1 cellular context compared by ENCODE assay signal in the genomic region with DNA sequence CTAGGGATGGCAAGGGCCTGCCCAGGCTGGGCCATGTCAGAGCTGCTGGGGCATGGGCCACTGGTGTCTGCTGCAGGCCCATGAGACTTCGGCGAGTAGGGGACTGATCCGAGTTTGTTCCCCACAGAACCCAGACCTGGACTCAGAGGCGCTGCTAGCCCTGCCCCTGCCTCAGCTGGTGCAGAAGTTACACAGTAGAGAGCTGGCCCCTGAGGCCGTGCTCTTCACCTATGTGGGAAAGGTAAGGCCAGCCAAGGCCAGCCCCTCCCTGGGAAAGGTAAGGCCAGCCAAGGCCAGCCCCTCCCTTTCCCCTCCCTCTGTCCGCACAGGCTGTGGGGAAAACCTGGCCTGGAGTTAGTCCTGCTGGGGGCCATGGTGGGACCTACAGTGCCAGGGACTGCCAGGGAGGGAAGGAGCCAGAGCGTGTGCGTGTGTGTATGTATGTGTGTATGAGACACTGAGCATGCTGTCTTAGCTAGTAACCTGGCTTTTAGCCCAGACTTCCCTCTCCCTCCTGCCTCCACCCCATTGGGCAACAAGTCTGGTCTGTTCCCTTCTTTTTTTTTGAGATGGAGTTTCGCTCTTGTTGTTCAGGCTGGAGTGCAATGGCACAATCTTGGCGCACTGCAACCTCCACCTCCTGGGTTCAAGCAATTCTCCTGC.
TF ChIP-seq lines count a peak whose summit lies in the region.

No MANE protein-coding gene starts in this region.

TF ChIP-seq in HepG2, 621 proteins besides CTCF, POLR2A, EP300 and RAD21 (continued from another document and continues in another):
- TF ChIP-seq, protein P1, sequence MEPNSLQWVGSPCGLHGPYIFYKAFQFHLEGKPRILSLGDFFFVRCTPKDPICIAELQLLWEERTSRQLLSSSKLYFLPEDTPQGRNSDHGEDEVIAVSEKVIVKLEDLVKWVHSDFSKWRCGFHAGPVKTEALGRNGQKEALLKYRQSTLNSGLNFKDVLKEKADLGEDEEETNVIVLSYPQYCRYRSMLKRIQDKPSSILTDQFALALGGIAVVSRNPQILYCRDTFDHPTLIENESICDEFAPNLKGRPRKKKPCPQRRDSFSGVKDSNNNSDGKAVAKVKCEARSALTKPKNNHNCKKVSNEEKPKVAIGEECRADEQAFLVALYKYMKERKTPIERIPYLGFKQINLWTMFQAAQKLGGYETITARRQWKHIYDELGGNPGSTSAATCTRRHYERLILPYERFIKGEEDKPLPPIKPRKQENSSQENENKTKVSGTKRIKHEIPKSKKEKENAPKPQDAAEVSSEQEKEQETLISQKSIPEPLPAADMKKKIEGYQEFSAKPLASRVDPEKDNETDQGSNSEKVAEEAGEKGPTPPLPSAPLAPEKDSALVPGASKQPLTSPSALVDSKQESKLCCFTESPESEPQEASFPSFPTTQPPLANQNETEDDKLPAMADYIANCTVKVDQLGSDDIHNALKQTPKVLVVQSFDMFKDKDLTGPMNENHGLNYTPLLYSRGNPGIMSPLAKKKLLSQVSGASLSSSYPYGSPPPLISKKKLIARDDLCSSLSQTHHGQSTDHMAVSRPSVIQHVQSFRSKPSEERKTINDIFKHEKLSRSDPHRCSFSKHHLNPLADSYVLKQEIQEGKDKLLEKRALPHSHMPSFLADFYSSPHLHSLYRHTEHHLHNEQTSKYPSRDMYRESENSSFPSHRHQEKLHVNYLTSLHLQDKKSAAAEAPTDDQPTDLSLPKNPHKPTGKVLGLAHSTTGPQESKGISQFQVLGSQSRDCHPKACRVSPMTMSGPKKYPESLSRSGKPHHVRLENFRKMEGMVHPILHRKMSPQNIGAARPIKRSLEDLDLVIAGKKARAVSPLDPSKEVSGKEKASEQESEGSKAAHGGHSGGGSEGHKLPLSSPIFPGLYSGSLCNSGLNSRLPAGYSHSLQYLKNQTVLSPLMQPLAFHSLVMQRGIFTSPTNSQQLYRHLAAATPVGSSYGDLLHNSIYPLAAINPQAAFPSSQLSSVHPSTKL (CRISPR knock-in tag; IDR thresholded peaks at IDR 0.05), result 0 out of 2 replicates have a peak, but pooled peaks have one; percentile 36
- no peak for TF ChIP-seq ZSCAN29 (CRISPR knock-in tag; conservative IDR thresholded peaks at IDR 0.05)
- 0 out of 2 replicates have a peak, but pooled peaks have one; percentile 37 for TF ChIP-seq ZSCAN21 (CRISPR knock-in tag; IDR thresholded peaks at IDR 0.05; ENCODE audit: borderline replicate concordance)
- TF ChIP-seq ZNF792 (CRISPR knock-in tag; IDR thresholded peaks at IDR 0.05), result peak; percentile 59; the same call in 1 of the 2 replicates
- TF ChIP-seq, protein P2, sequence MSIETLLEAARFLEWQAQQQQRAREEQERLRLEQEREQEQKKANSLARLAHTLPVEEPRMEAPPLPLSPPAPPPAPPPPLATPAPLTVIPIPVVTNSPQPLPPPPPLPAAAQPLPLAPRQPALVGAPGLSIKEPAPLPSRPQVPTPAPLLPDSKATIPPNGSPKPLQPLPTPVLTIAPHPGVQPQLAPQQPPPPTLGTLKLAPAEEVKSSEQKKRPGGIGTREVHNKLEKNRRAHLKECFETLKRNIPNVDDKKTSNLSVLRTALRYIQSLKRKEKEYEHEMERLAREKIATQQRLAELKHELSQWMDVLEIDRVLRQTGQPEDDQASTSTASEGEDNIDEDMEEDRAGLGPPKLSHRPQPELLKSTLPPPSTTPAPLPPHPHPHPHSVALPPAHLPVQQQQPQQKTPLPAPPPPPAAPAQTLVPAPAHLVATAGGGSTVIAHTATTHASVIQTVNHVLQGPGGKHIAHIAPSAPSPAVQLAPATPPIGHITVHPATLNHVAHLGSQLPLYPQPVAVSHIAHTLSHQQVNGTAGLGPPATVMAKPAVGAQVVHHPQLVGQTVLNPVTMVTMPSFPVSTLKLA (IDR thresholded peaks at IDR 0.05), result no peak
- peak; percentile 26; the same call in 1 of the 2 replicates for TF ChIP-seq SOX5 (CRISPR knock-in tag; IDR thresholded peaks at IDR 0.05; ENCODE audit: borderline replicate concordance)
- TF ChIP-seq KMT2A (CRISPR knock-in tag; IDR thresholded peaks at IDR 0.05), result 0 out of 2 replicates have a peak, but pooled peaks have one; percentile 41
- no peak for TF ChIP-seq RBM22 (optimal IDR thresholded peaks at IDR 0.05; ENCODE audit: low read length)
- peak; percentile 30; the same call in 1 of the 2 replicates for TF ChIP-seq EEA1 (CRISPR knock-in tag; IDR thresholded peaks at IDR 0.05; ENCODE audit: borderline replicate concordance)
- TF ChIP-seq ZFAT (CRISPR knock-in tag; conservative IDR thresholded peaks at IDR 0.05), result no peak
- peak; percentile 62 for TF ChIP-seq THAP11 (CRISPR knock-in tag; IDR thresholded peaks at IDR 0.05)
- TF ChIP-seq ZMYM3 (CRISPR knock-in tag; IDR thresholded peaks at IDR 0.05), result 0 out of 2 replicates have a peak, but pooled peaks have one; percentile 22
- no peak for TF ChIP-seq ZBTB3 (CRISPR knock-in tag; IDR thresholded peaks at IDR 0.05; ENCODE audit: borderline replicate concordance, low read depth)
- peak; percentile 49; the same call in 1 of the 2 replicates for TF ChIP-seq ZNF501 (CRISPR knock-in tag; IDR thresholded peaks at IDR 0.05)
- TF ChIP-seq SYNCRIP (IDR thresholded peaks at IDR 0.05; ENCODE audit: insufficient read depth, low read depth, low read length), result no peak
- no peak; the same call in 1 of the 2 replicates for TF ChIP-seq ZNF552 (CRISPR knock-in tag; IDR thresholded peaks at IDR 0.05; ENCODE audit: borderline replicate concordance)
- peak; percentile 70 for TF ChIP-seq SALL1 (CRISPR knock-in tag; IDR thresholded peaks at IDR 0.05)
- peak; percentile 70 for TF ChIP-seq SAP130 (CRISPR knock-in tag; IDR thresholded peaks at IDR 0.05; ENCODE audit: low read depth)
- TF ChIP-seq CBFB (CRISPR knock-in tag; IDR thresholded peaks at IDR 0.05), result peak; percentile 63; the same call in 1 of the 2 replicates
- 0 out of 2 replicates have a peak, but pooled peaks have one; percentile 32 for TF ChIP-seq ZNF230 (CRISPR knock-in tag; IDR thresholded peaks at IDR 0.05)
- no peak for TF ChIP-seq MXI1 (IDR thresholded peaks at IDR 0.05; ENCODE audit: borderline replicate concordance, low read depth, low read length)
- TF ChIP-seq, protein P3, sequence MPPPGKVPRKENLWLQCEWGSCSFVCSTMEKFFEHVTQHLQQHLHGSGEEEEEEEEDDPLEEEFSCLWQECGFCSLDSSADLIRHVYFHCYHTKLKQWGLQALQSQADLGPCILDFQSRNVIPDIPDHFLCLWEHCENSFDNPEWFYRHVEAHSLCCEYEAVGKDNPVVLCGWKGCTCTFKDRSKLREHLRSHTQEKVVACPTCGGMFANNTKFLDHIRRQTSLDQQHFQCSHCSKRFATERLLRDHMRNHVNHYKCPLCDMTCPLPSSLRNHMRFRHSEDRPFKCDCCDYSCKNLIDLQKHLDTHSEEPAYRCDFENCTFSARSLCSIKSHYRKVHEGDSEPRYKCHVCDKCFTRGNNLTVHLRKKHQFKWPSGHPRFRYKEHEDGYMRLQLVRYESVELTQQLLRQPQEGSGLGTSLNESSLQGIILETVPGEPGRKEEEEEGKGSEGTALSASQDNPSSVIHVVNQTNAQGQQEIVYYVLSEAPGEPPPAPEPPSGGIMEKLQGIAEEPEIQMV (CRISPR knock-in tag; IDR thresholded peaks at IDR 0.05; ENCODE audit: low read depth), result no peak
- TF ChIP-seq NR2F6 (IDR thresholded peaks at IDR 0.05), result no peak
- TF ChIP-seq NR2F6 (CRISPR knock-in tag; IDR thresholded peaks at IDR 0.05), result peak; percentile 47; the same call in 1 of the 2 replicates
- TF ChIP-seq, protein P4, sequence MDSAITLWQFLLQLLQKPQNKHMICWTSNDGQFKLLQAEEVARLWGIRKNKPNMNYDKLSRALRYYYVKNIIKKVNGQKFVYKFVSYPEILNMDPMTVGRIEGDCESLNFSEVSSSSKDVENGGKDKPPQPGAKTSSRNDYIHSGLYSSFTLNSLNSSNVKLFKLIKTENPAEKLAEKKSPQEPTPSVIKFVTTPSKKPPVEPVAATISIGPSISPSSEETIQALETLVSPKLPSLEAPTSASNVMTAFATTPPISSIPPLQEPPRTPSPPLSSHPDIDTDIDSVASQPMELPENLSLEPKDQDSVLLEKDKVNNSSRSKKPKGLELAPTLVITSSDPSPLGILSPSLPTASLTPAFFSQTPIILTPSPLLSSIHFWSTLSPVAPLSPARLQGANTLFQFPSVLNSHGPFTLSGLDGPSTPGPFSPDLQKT (CRISPR knock-in tag; IDR thresholded peaks at IDR 0.05; ENCODE audit: borderline replicate concordance), result no peak
- TF ChIP-seq, protein P5, sequence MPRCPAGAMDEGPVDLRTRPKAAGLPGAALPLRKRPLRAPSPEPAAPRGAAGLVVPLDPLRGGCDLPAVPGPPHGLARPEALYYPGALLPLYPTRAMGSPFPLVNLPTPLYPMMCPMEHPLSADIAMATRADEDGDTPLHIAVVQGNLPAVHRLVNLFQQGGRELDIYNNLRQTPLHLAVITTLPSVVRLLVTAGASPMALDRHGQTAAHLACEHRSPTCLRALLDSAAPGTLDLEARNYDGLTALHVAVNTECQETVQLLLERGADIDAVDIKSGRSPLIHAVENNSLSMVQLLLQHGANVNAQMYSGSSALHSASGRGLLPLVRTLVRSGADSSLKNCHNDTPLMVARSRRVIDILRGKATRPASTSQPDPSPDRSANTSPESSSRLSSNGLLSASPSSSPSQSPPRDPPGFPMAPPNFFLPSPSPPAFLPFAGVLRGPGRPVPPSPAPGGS (CRISPR knock-in tag; IDR thresholded peaks at IDR 0.05), result peak; percentile 28; the same call in 1 of the 2 replicates
- TF ChIP-seq, protein P6, sequence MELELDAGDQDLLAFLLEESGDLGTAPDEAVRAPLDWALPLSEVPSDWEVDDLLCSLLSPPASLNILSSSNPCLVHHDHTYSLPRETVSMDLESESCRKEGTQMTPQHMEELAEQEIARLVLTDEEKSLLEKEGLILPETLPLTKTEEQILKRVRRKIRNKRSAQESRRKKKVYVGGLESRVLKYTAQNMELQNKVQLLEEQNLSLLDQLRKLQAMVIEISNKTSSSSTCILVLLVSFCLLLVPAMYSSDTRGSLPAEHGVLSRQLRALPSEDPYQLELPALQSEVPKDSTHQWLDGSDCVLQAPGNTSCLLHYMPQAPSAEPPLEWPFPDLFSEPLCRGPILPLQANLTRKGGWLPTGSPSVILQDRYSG (CRISPR knock-in tag; IDR thresholded peaks at IDR 0.05), result no peak
- 0 out of 2 replicates have a peak, but pooled peaks have one; percentile 45 for TF ChIP-seq IRF2 (CRISPR knock-in tag; IDR thresholded peaks at IDR 0.05)
- TF ChIP-seq FOXA3 (CRISPR knock-in tag; IDR thresholded peaks at IDR 0.05), result 0 out of 2 replicates have a peak, but pooled peaks have one; percentile 8
- peak; percentile 81; the same call in 1 of the 2 replicates for TF ChIP-seq ZIK1 (CRISPR knock-in tag; IDR thresholded peaks at IDR 0.05; ENCODE audit: borderline replicate concordance, low read depth)
- TF ChIP-seq HNRNPUL1 (IDR thresholded peaks at IDR 0.05; ENCODE audit: low read depth, low read length), result no peak
- TF ChIP-seq, protein P7, sequence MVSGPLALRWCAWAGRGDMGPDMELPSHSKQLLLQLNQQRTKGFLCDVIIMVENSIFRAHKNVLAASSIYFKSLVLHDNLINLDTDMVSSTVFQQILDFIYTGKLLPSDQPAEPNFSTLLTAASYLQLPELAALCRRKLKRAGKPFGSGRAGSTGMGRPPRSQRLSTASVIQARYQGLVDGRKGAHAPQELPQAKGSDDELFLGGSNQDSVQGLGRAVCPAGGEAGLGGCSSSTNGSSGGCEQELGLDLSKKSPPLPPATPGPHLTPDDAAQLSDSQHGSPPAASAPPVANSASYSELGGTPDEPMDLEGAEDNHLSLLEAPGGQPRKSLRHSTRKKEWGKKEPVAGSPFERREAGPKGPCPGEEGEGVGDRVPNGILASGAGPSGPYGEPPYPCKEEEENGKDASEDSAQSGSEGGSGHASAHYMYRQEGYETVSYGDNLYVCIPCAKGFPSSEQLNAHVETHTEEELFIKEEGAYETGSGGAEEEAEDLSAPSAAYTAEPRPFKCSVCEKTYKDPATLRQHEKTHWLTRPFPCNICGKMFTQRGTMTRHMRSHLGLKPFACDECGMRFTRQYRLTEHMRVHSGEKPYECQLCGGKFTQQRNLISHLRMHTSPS (CRISPR knock-in tag; IDR thresholded peaks at IDR 0.05; ENCODE audit: low read depth), result peak; percentile 64; the same call in 1 of the 2 replicates
- TF ChIP-seq, protein P8, sequence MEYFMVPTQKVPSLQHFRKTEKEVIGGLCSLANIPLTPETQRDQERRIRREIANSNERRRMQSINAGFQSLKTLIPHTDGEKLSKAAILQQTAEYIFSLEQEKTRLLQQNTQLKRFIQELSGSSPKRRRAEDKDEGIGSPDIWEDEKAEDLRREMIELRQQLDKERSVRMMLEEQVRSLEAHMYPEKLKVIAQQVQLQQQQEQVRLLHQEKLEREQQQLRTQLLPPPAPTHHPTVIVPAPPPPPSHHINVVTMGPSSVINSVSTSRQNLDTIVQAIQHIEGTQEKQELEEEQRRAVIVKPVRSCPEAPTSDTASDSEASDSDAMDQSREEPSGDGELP (IDR thresholded peaks at IDR 0.05; ENCODE audit: borderline replicate concordance, low read depth), result peak; percentile 19; the same call in 1 of the 2 replicates
- TF ChIP-seq, protein P9, sequence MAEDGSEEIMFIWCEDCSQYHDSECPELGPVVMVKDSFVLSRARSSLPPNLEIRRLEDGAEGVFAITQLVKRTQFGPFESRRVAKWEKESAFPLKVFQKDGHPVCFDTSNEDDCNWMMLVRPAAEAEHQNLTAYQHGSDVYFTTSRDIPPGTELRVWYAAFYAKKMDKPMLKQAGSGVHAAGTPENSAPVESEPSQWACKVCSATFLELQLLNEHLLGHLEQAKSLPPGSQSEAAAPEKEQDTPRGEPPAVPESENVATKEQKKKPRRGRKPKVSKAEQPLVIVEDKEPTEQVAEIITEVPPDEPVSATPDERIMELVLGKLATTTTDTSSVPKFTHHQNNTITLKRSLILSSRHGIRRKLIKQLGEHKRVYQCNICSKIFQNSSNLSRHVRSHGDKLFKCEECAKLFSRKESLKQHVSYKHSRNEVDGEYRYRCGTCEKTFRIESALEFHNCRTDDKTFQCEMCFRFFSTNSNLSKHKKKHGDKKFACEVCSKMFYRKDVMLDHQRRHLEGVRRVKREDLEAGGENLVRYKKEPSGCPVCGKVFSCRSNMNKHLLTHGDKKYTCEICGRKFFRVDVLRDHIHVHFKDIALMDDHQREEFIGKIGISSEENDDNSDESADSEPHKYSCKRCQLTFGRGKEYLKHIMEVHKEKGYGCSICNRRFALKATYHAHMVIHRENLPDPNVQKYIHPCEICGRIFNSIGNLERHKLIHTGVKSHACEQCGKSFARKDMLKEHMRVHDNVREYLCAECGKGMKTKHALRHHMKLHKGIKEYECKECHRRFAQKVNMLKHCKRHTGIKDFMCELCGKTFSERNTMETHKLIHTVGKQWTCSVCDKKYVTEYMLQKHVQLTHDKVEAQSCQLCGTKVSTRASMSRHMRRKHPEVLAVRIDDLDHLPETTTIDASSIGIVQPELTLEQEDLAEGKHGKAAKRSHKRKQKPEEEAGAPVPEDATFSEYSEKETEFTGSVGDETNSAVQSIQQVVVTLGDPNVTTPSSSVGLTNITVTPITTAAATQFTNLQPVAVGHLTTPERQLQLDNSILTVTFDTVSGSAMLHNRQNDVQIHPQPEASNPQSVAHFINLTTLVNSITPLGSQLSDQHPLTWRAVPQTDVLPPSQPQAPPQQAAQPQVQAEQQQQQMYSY (CRISPR knock-in tag; IDR thresholded peaks at IDR 0.05), result peak; percentile 100
- TF ChIP-seq HOXA3 (CRISPR knock-in tag; IDR thresholded peaks at IDR 0.05), result peak; percentile 36; the same call in 1 of the 2 replicates
- peak; percentile 63; the same call in 1 of the 2 replicates for TF ChIP-seq ZFY (CRISPR knock-in tag; IDR thresholded peaks at IDR 0.05)
